ENCODE assay signal across 8 cellular contexts in genomic region chr4:40672528-40673522, GRCh38. TPM values are rescaled to one million over a fixed set of nuclear protein-coding genes. Genes with fewer than 3 reads are reported as not detected.
DNase-seq lines count a peak whose midpoint lies in the region; ATAC-seq and TF ChIP-seq lines count a peak whose summit lies in the region.

No MANE protein-coding gene starts in this region.

- H3K4me1 Mint-ChIP-seq in GM23338, result peaks cover 18% of the 10 kb centered on the region

- H3K4me1 ChIP-seq in GM23338 (ENCODE audit: insufficient read depth) (peaks cover 19% of the 10 kb centered on the region), esophagus (ENCODE audit: control insufficient read depth in 2 of 2, insufficient read depth in 2 of 2, low read length in 1 of 2) (peaks cover 0 to 3% of the 10 kb centered on the region in 2 donors), neutrophil (ENCODE audit: control insufficient read depth in 1 of 2, insufficient read depth in 1 of 2, low read depth in 1 of 2, low read length in 1 of 2) (peaks cover 11 to 15% of the 10 kb centered on the region in 2 experiments)

- 44 to 50% methylated on average over 15 of the region's 15 CpGs for WGBS in esophagus, 2 donors

- peak overlapping the region; percentile 66 for H2AFZ ChIP-seq in GM23338

- no peaks in the 10 kb centered on the region for H4K20me1 ChIP-seq in GM23338 (replicated peaks; ENCODE audit: insufficient read depth)

- H3K36me3 Mint-ChIP-seq in GM23338 (ENCODE audit: low read depth), result no peaks in the 10 kb centered on the region

- H3K27ac ChIP-seq in GM23338 (ENCODE audit: low read depth) (peak overlapping the region; percentile 59), WERI-Rb-1 (peak overlapping the region; percentile 88), esophagus (ENCODE audit: low read depth in 2 of 2, low read length in 1 of 2) (peak overlapping the region; percentile 79 to 98), neutrophil (peak overlapping the region; percentile 59)

- ATAC-seq in GM23338, result peak; percentile 71

- H3K9me3 ChIP-seq in WERI-Rb-1 (ENCODE audit: severe bottlenecking), result no peaks in the 10 kb centered on the region
- H3K9me3 ChIP-seq in esophagus (ENCODE audit: control insufficient read depth in 2 of 2, insufficient read depth in 1 of 2, low read depth in 1 of 2, low read length in 1 of 2), result no peaks in the 10 kb centered on the region
- no peaks in the 10 kb centered on the region for H3K9me3 ChIP-seq in neutrophil

- peaks cover 11% of the 10 kb centered on the region; the same call in 1 of the 2 replicates for H3F3A ChIP-seq in GM23338 (replicated peaks; ENCODE audit: low read depth)

- H3K36me3 ChIP-seq in GM23338 (ENCODE audit: insufficient read depth), result no peaks in the 10 kb centered on the region
- H3K36me3 ChIP-seq in WERI-Rb-1, result no peaks in the 10 kb centered on the region
- H3K36me3 ChIP-seq in esophagus (ENCODE audit: control insufficient read depth in 2 of 2, insufficient read depth in 2 of 2, low read length in 1 of 2), result no peaks in the 10 kb centered on the region
- no peaks in the 10 kb centered on the region for H3K36me3 ChIP-seq in neutrophil

- peak overlapping the region; percentile 93 for H3K27ac Mint-ChIP-seq in GM23338

- no peak for TF ChIP-seq CTCF in GM23338 (conservative IDR thresholded peaks at IDR 0.05; ENCODE audit: low read depth in 2 of 2)
- TF ChIP-seq CTCF in WERI-Rb-1 (IDR thresholded peaks at IDR 0.05; ENCODE audit: low read depth, low read length), result no peak
- no peak for TF ChIP-seq CTCF in neutrophil (IDR thresholded peaks at IDR 0.05)

- DNase-seq in DMS 273 (lab: John Stamatoyannopoulos, UW; ENCODE audit: unreplicated experiment) (peak; percentile 35), DMS 273 treated with DMSO at 0.1 percent for 48 hours (lab: John Stamatoyannopoulos, UW) (no peak), GM23338 (ENCODE audit: low spot score) (peak; percentile 69), KG1 (lab: John Stamatoyannopoulos, UW) (peak; percentile 21), WERI-Rb-1 (peak; percentile 59), NCI-H446 treated with DMSO at 0.1 percent for 48 hours (lab: John Stamatoyannopoulos, UW) (no peak)

- H3K9me3 Mint-ChIP-seq in GM23338, result no peaks in the 10 kb centered on the region

- no peak overlapping the region; the same call in 2 of the 3 replicates for H3K4me3 Mint-ChIP-seq in GM23338

- H3K79me2 ChIP-seq in GM23338 (replicated peaks; ENCODE audit: insufficient read depth), result no peaks in the 10 kb centered on the region

- H3K4me3 ChIP-seq in GM23338 (no peak overlapping the region), WERI-Rb-1 (ENCODE audit: low read depth, low read length) (no peak overlapping the region), esophagus (ENCODE audit: low read depth in 1 of 2, low read length in 2 of 2) (no peak overlapping the region), neutrophil (ENCODE audit: low read depth in 1 of 2, low read length in 1 of 2) (no peak overlapping the region)

- peaks cover 2% of the 10 kb centered on the region for H3K27me3 Mint-ChIP-seq in GM23338 (ENCODE audit: insufficient read depth, low read depth, poor library complexity)

- H3K4me2 ChIP-seq in GM23338, result peak overlapping the region; percentile 44

- H3K9me2 ChIP-seq in GM23338 (ENCODE audit: insufficient read depth), result no peaks in the 10 kb centered on the region

- H3K27me3 ChIP-seq in GM23338 (ENCODE audit: insufficient read depth) (no peaks in the 10 kb centered on the region), WERI-Rb-1 (ENCODE audit: insufficient read depth, low read depth, severe bottlenecking) (no peaks in the 10 kb centered on the region), esophagus (ENCODE audit: control insufficient read depth in 1 of 2, insufficient read depth in 2 of 2, low read length in 2 of 2) (no peaks in the 10 kb centered on the region), neutrophil (no peaks in the 10 kb centered on the region)

TF ChIP-seq in GM23338, 12 proteins besides CTCF, POLR2A, EP300 and RAD21 (continues in another document):
- no peak for TF ChIP-seq ETS1 (IDR thresholded peaks at IDR 0.05)
- TF ChIP-seq ZNF114 (CRISPR knock-in tag; IDR thresholded peaks at IDR 0.05), result no peak
- TF ChIP-seq EZH2 (IDR thresholded peaks at IDR 0.05; ENCODE audit: low read depth, unreplicated experiment), result no peak
- TF ChIP-seq CREB1 (CRISPR knock-in tag; IDR thresholded peaks at IDR 0.05; ENCODE audit: low read depth), result no peak
- TF ChIP-seq NANOG (IDR thresholded peaks at IDR 0.05; ENCODE audit: borderline replicate concordance), result no peak
- TF ChIP-seq ZNF462 (CRISPR knock-in tag; IDR thresholded peaks at IDR 0.05), result no peak
- no peak for TF ChIP-seq ZNF331 (CRISPR knock-in tag; IDR thresholded peaks at IDR 0.05; ENCODE audit: low read depth)
- no peak for TF ChIP-seq STAT1 (IDR thresholded peaks at IDR 0.05; ENCODE audit: unreplicated experiment)
- no peak for TF ChIP-seq EZH2phosphoT487 (IDR thresholded peaks at IDR 0.05; ENCODE audit: unreplicated experiment)
- TF ChIP-seq POLR2AphosphoS5 (IDR thresholded peaks at IDR 0.05; ENCODE audit: low read depth), result no peak

RNA-seq across cellular contexts. Expression of gene RBM47, which starts 43.2 kb away (rescaled TPM):
- 125 and 139 TPM in 2 replicates for total RNA-seq in GM23338 (2014; rRNA removed; shearing (Covaris generic))
- 31.8 and 35.6 TPM in 2 replicates for polyA plus RNA-seq in GM23338 (2016; fragmentation: Nextera tagmentation; extraction: Ambion mirVana)
- polyA plus RNA-seq in esophagus, result 10 to 100 TPM; 31.3 to 39.4 TPM

Comparison
In these comparisons a context has a peak if more than half of its experiments do, and no peak if none do; other contexts are left out.
1. DNase-seq: peak in DMS 273 (single experiment), GM23338 (single experiment), KG1 (single experiment) and WERI-Rb-1 (single experiment); none in DMS 273 treated with DMSO at 0.1 percent for 48 hours (single experiment) and NCI-H446 treated with DMSO at 0.1 percent for 48 hours (single experiment).
2. Peak in every context shown above with its lines, with median percentiles within 50 percentile points of each other: H3K27ac ChIP-seq.